ENCODE assay signal across 19 cellular contexts in the genomic region with DNA sequence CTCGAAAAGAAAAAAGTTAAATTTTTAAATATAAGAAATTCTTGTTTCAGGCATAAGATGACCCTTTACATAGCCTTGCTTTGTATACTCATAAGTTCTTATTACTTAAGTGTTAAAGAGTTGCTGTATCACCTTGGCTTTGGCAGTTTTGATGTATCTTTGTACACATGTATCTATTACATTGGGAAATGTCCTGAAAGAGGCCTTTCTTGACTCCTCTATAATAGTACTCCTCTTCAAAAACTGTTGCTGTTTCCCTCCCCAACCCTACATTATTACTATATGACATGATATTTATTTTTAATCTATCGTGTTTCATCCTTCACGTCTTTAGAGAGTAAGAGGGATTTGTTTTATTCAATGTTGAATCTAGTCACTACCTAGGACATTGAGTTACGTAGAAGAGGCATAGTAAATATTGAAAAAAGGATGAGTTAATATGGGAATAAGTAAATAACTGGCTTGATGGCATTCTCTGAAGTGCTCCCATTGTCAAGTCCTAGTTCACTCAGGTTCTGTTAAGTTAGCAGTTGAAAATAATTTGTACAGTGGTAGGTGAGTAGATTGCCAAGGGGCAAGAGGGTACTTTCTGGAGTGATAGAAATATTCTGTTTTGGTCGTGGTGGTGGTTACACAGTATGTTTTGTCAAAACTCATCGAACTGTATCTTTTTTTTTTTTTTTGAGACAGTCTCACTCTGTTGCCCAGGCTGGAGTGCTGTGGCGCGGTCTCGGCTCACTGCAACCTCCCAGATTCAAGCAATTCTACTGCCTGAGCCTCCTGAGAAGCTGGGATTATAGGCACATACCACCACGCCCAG. TPM values are rescaled to one million over a fixed set of nuclear protein-coding genes. Genes with fewer than 3 reads are reported as not detected.
A peak's percentile ranks its signal among the peaks of the same experiment; 100 is the strongest.
DNase-seq lines count a peak whose midpoint lies in the region; ATAC-seq and TF ChIP-seq lines count a peak whose summit lies in the region.
"Had no signal": no experiment of that assay in that cellular context is flagged by ENCODE, and none has a peak within 500 bp of the region (broad histone marks: within the 10 kb centered on the region; RNA-seq: fewer than 3 reads in every experiment).

No MANE protein-coding gene starts in this region.

- H3K4me3 ChIP-seq in heart right ventricle (no peak overlapping the region), OCI-LY7 (ENCODE audit: low read depth, low read length, poor library complexity, severe bottlenecking) (no peak overlapping the region)
- H3K4me3 ChIP-seq: coronary artery, pancreas, SK-N-MC had no signal

- 72 to 81% methylated on average over 7 to 10 of the region's 10 CpGs for WGBS in heart right ventricle, 2 donors

- peak overlapping the region; percentile 18 for H3K4me3 Mint-ChIP-seq in stimulated activated memory B cell treated with anti-CD40 and anti-IgM and Interleukin-4, amounts not matched to agents 10 μg/mL and 1 μg/mL and 100 μg/mL, for 72 hours
- no peak overlapping the region for H3K4me3 Mint-ChIP-seq in activated CD4-positive, alpha-beta T cell treated with anti-CD3 and anti-CD28 coated beads, Interleukin-2, amount 10 ng/mL, durations not matched to agents 7 days and 5 days
- H3K4me3 Mint-ChIP-seq: activated CD4-positive, alpha-beta memory T cell treated with anti-CD3 and anti-CD28 coated beads for 36 hours had no signal

- peaks cover 61% of the 10 kb centered on the region for H3K4me1 Mint-ChIP-seq in stimulated activated memory B cell treated with anti-CD40 and anti-IgM and Interleukin-4, amounts not matched to agents 10 μg/mL and 1 μg/mL and 100 μg/mL, for 72 hours
- peaks cover 31% of the 10 kb centered on the region for H3K4me1 Mint-ChIP-seq in activated CD4-positive, alpha-beta T cell treated with anti-CD3 and anti-CD28 coated beads, Interleukin-2, amount 10 ng/mL, durations not matched to agents 7 days and 5 days

- H3K27ac Mint-ChIP-seq in stimulated activated memory B cell treated with anti-CD40 and anti-IgM and Interleukin-4, amounts not matched to agents 10 μg/mL and 1 μg/mL and 100 μg/mL, for 72 hours = peak overlapping the region; percentile 79
- H3K27ac Mint-ChIP-seq in activated CD4-positive, alpha-beta T cell treated with anti-CD3 and anti-CD28 coated beads, Interleukin-2, amount 10 ng/mL, durations not matched to agents 7 days and 5 days = no peak overlapping the region
- H3K27ac Mint-ChIP-seq: activated CD4-positive, alpha-beta memory T cell treated with anti-CD3 and anti-CD28 coated beads for 36 hours had no signal

- peaks cover 98% of the 10 kb centered on the region for H3K79me2 ChIP-seq in OCI-LY7 (ENCODE audit: insufficient read depth, low read depth, low read length)

- CTCF ChIA-PET in OCI-LY7 (lab: Charles Lee; ENCODE audit: unreplicated experiment) = no interaction called here
- CTCF ChIA-PET in activated CD4-positive, alpha-beta T cell treated with anti-CD3 and anti-CD28 coated beads, Interleukin-2, amount 10 ng/mL, durations not matched to agents 7 days and 5 days (lab: Charles Lee) = no interaction called here

- ATAC-seq in heart right ventricle (no peak), left cardiac atrium (no peak), left lobe of liver (peak; percentile 51)
- peak; percentile 75 for ATAC-seq in stimulated activated memory B cell treated with anti-CD40 and anti-IgM and Interleukin-4, amounts not matched to agents 10 μg/mL and 1 μg/mL and 100 μg/mL, for 72 hours
- ATAC-seq: esophagus mucosa, pancreas had no signal

- peaks cover 29% of the 10 kb centered on the region for H3K36me3 Mint-ChIP-seq in stimulated activated memory B cell treated with anti-CD40 and anti-IgM and Interleukin-4, amounts not matched to agents 10 μg/mL and 1 μg/mL and 100 μg/mL, for 72 hours
- peaks cover 29% of the 10 kb centered on the region for H3K36me3 Mint-ChIP-seq in activated CD4-positive, alpha-beta T cell treated with anti-CD3 and anti-CD28 coated beads, Interleukin-2, amount 10 ng/mL, durations not matched to agents 7 days and 5 days (ENCODE audit: low read depth)

- H3K27ac ChIP-seq in heart right ventricle = peak overlapping the region in 6 of 10 donors; percentile 10 to 57 (median 37)
- H3K27ac ChIP-seq in OCI-LY7 (ENCODE audit: low read depth, low read length, poor library complexity, severe bottlenecking) = no peak overlapping the region
- H3K27ac ChIP-seq: coronary artery, pancreas, SK-N-MC had no signal

- H3K9me3 ChIP-seq in heart right ventricle (no peaks in the 10 kb centered on the region), OCI-LY7 (ENCODE audit: low read length) (no peaks in the 10 kb centered on the region)
- H3K9me3 ChIP-seq: pancreas had no signal

- intact Hi-C loops in heart right ventricle (cut with DNase I) (loop anchor here in 1 of 10 donors (5.0 kb wide), 1 partner anchor 50 kb away; no protein-coding TSS in a partner anchor), left cardiac atrium (cut with DNase I) (no loop called here), OCI-LY7 (cut with micrococcal nuclease; ENCODE audit: unreplicated experiment) (no loop called here)

- H3K9me2 ChIP-seq in OCI-LY7 (ENCODE audit: insufficient read depth, low read length) = no peaks in the 10 kb centered on the region

- peaks cover 0 to 92% (median 12%) of the 10 kb centered on the region in 9 donors for H3K36me3 ChIP-seq in heart right ventricle
- peaks cover 94% of the 10 kb centered on the region for H3K36me3 ChIP-seq in OCI-LY7 (ENCODE audit: insufficient read depth, low read length)

- H3K4me2 ChIP-seq in OCI-LY7 (ENCODE audit: low read length) = peak overlapping the region; percentile 42; the same call in 1 of the 2 replicates

- H3K4me1 ChIP-seq in heart right ventricle (peaks cover 17 to 95% (median 70%) of the 10 kb centered on the region in 9 donors), OCI-LY7 (ENCODE audit: insufficient read depth, low read length, poor library complexity, severe bottlenecking) (peaks cover 5% of the 10 kb centered on the region)
- H3K4me1 ChIP-seq: pancreas had no signal

- H3K9me3 Mint-ChIP-seq in stimulated activated memory B cell treated with anti-CD40 and anti-IgM and Interleukin-4, amounts not matched to agents 10 μg/mL and 1 μg/mL and 100 μg/mL, for 72 hours = no peaks in the 10 kb centered on the region
- H3K9me3 Mint-ChIP-seq in activated CD4-positive, alpha-beta T cell treated with anti-CD3 and anti-CD28 coated beads, Interleukin-2, amount 10 ng/mL, durations not matched to agents 7 days and 5 days = no peaks in the 10 kb centered on the region
- H3K9me3 Mint-ChIP-seq: activated CD4-positive, alpha-beta memory T cell treated with anti-CD3 and anti-CD28 coated beads for 36 hours had no signal

- H3K27me3 Mint-ChIP-seq in stimulated activated memory B cell treated with anti-CD40 and anti-IgM and Interleukin-4, amounts not matched to agents 10 μg/mL and 1 μg/mL and 100 μg/mL, for 72 hours = no peaks in the 10 kb centered on the region
- no peaks in the 10 kb centered on the region for H3K27me3 Mint-ChIP-seq in activated CD4-positive, alpha-beta T cell treated with anti-CD3 and anti-CD28 coated beads, Interleukin-2, amount 10 ng/mL, durations not matched to agents 7 days and 5 days
- H3K27me3 Mint-ChIP-seq: activated CD4-positive, alpha-beta memory T cell treated with anti-CD3 and anti-CD28 coated beads for 36 hours had no signal

- no TSS peak for BruUV-seq in OCI-LY7 (replicated peaks; lab: Mats Ljungman, UMichigan)

- DNase-seq in heart right ventricle (no peak), left cardiac atrium (no peak), OCI-LY7 (ENCODE audit: low spot score) (no peak), left lobe of liver (ENCODE audit: low spot score) (no peak), GM19238 (ENCODE audit: insufficient read length, low spot score) (no peak), OCI-M2 (lab: John Stamatoyannopoulos, UW; ENCODE audit: unreplicated experiment) (no peak)
- no peak for DNase-seq in activated CD4-positive, alpha-beta T cell treated with anti-CD3 and anti-CD28 coated beads, Interleukin-2, amount 10 ng/mL, durations not matched to agents 7 days and 5 days
- DNase-seq: activated CD4-positive, alpha-beta memory T cell treated with anti-CD3 and anti-CD28 coated beads for 36 hours; activated effector memory CD4-positive, alpha-beta T cell treated with Interleukin-2 at 50 U/mL for 16 hours; DMS 273 treated with DMSO at 0.1 percent for 48 hours; head of caudate nucleus; islet precursor cell; KG1; NCI-H226; pancreas had no signal

- H3K27me3 ChIP-seq in heart right ventricle = no peaks in the 10 kb centered on the region
- H3K27me3 ChIP-seq: pancreas had no signal

- no peak overlapping the region for H2AFZ ChIP-seq in OCI-LY7 (ENCODE audit: low read length)

- H4K20me1 ChIP-seq in OCI-LY7 (ENCODE audit: insufficient read depth, low read length) = peaks cover 11% of the 10 kb centered on the region

- TF ChIP-seq CTCF in heart right ventricle (IDR thresholded peaks at IDR 0.05) = no peak
- no peak for TF ChIP-seq CTCF in OCI-LY7 (conservative IDR thresholded peaks at IDR 0.05; ENCODE audit: low read length)

- POLR2A ChIA-PET in OCI-LY7 (lab: Charles Lee) = no interaction called here
- POLR2A ChIA-PET in activated CD4-positive, alpha-beta T cell treated with anti-CD3 and anti-CD28 coated beads, Interleukin-2, amount 10 ng/mL, durations not matched to agents 7 days and 5 days (lab: Charles Lee) = no interaction called here

RNA-seq across cellular contexts. Expression of a gene that starts 8.2 kb away (rescaled TPM):
- total RNA-seq in heart right ventricle = 100 to 1,000 TPM in 5 of 10 donors, 10 to 100 TPM in 5; 85.3 to 109 (median 100) TPM
- polyA plus RNA-seq in heart right ventricle = 10 to 100 TPM; 22.8 to 35.1 TPM
- total RNA-seq in left cardiac atrium = 10 to 100 TPM; 55.9 to 77.0 TPM
- total RNA-seq in OCI-LY7 (2014; rRNA removed; shearing (Covaris generic)) = 76.1 and 98.7 TPM in 2 replicates
- total RNA-seq in OCI-LY7 (2022) = 131 and 132 TPM in 2 replicates
- 34.8 TPM for total RNA-seq in left lobe of liver
- total RNA-seq in activated CD4-positive, alpha-beta T cell treated with anti-CD3 and anti-CD28 coated beads, Interleukin-2, amount 10 ng/mL, durations not matched to agents 7 days and 5 days = 100 to 1,000 TPM; 142 to 167 TPM

Comparison
In these comparisons a context has a peak if more than half of its experiments do, and no peak if none do; other contexts are left out.
1. ATAC-seq: peak in left lobe of liver (single experiment) and stimulated activated memory B cell treated with anti-CD40 and anti-IgM and Interleukin-4, amounts not matched to agents 10 μg/mL and 1 μg/mL and 100 μg/mL, for 72 hours (single experiment); none in heart right ventricle (0 of 8) and left cardiac atrium (0 of 2).